21 cellular contexts compared by ENCODE assay signal in genomic region chr2:152650768-152651371, GRCh38.
A peak's percentile ranks its signal among the peaks of the same experiment; 100 is the strongest.
DNase-seq lines count a peak whose midpoint lies in the region; ATAC-seq, FAIRE-seq and TF ChIP-seq lines count a peak whose summit lies in the region.
"Had no signal": no experiment of that assay in that cellular context is flagged by ENCODE, and none has a peak within 500 bp of the region (broad histone marks: within the 10 kb centered on the region; RNA-seq: fewer than 3 reads in every experiment).

No MANE protein-coding gene starts in this region.

- H4K20me1 ChIP-seq in GM12878 (ENCODE audit: control insufficient read depth, insufficient read depth), result no peaks in the 10 kb centered on the region

- in situ Hi-C loops in GM12878 (cut with MboI), result loop anchor here (25.0 kb wide), 1 partner anchor 1189 kb away; no protein-coding TSS in a partner anchor

- TF ChIP-seq POLR2A in GM12892 (IDR thresholded peaks at IDR 0.05; ENCODE audit: low read depth, low read length), result no peak
- 0 out of 2 replicates have a peak, but pooled peaks have one; percentile 19 for TF ChIP-seq POLR2A in GM12878 (IDR thresholded peaks at IDR 0.05; ENCODE audit: low read depth, low read length)
- no peak for TF ChIP-seq POLR2A in testis (IDR thresholded peaks at IDR 0.05)

- no peaks in the 10 kb centered on the region for H3K27me3 Mint-ChIP-seq in activated T-cell treated with anti-CD3 and anti-CD28 coated beads, Interleukin-2, amount 50 U/mL, for 24 hours
- H3K27me3 Mint-ChIP-seq in nephron progenitor cell (ENCODE audit: low read depth, poor library complexity), result no peaks in the 10 kb centered on the region
- H3K27me3 Mint-ChIP-seq: CD4-positive, alpha-beta T cell had no signal

- no peak overlapping the region for H3K27ac ChIP-seq in GM12878 (ENCODE audit: control insufficient read depth, insufficient read depth)
- H3K27ac ChIP-seq in testis, result no peak overlapping the region
- H3K27ac ChIP-seq in upper lobe of right lung, result no peak overlapping the region

- RAD21 ChIA-PET in GM12878 (lab: Charles Lee; ENCODE audit: unreplicated experiment), result no interaction called here

- TF ChIP-seq CTCF in GM12878 (IDR thresholded peaks at IDR 0.05 in 2 of 3, conservative IDR thresholded peaks at IDR 0.05 in 1 of 3; ENCODE audit: control insufficient read depth in 2 of 3, extremely low read depth in 1 of 3, insufficient read depth in 1 of 3, low read depth in 3 of 3, low read length in 3 of 3) (no peak), nephron progenitor cell (IDR thresholded peaks at IDR 0.05) (no peak), testis (IDR thresholded peaks at IDR 0.05) (no peak), upper lobe of right lung (IDR thresholded peaks at IDR 0.05) (no peak)

- POLR2A ChIA-PET in GM12878 (lab: Charles Lee), result no interaction called here

- peaks cover 0 to 17% of the 10 kb centered on the region in 2 experiments; a peak in 3 of 4 replicates for H3K36me3 ChIP-seq in GM12878 (ENCODE audit: control insufficient read depth in 2 of 2, insufficient read depth in 2 of 2, low read length in 1 of 2)
- no peaks in the 10 kb centered on the region for H3K36me3 ChIP-seq in testis (ENCODE audit: low read depth, missing control alignments)
- peaks cover 66% of the 10 kb centered on the region for H3K36me3 ChIP-seq in upper lobe of right lung

- no peak for TF ChIP-seq EP300 in GM12878 (IDR thresholded peaks at IDR 0.05; ENCODE audit: borderline replicate concordance in 1 of 2, control insufficient read depth in 1 of 2, low read depth in 2 of 2, low read length in 2 of 2)

- no peak for TF ChIP-seq RAD21 in GM12878 (IDR thresholded peaks at IDR 0.05; ENCODE audit: insufficient read depth, low read depth, low read length)

- H2AFZ ChIP-seq in GM12878 (ENCODE audit: control insufficient read depth, low read depth, low read length), result no peak overlapping the region

- H3K9me3 ChIP-seq in GM12878 (replicated peaks; ENCODE audit: control insufficient read depth, insufficient read depth, low read length) (no peaks in the 10 kb centered on the region), testis (no peaks in the 10 kb centered on the region), upper lobe of right lung (no peaks in the 10 kb centered on the region)
- H3K9me3 ChIP-seq: Caco-2 had no signal

- no peaks in the 10 kb centered on the region for H3K79me2 ChIP-seq in GM12878 (ENCODE audit: control insufficient read depth, insufficient read depth, low read length)

- H3K36me3 Mint-ChIP-seq in activated T-cell treated with anti-CD3 and anti-CD28 coated beads, Interleukin-2, amount 50 U/mL, for 24 hours (ENCODE audit: low read depth), result peaks cover 63% of the 10 kb centered on the region
- H3K36me3 Mint-ChIP-seq in nephron progenitor cell (ENCODE audit: low read depth), result peaks cover 24% of the 10 kb centered on the region

- H3K27ac Mint-ChIP-seq in activated T-cell treated with anti-CD3 and anti-CD28 coated beads, Interleukin-2, amount 50 U/mL, for 24 hours, result peak overlapping the region; percentile 23
- peak overlapping the region; percentile 5 for H3K27ac Mint-ChIP-seq in nephron progenitor cell
- H3K27ac Mint-ChIP-seq: CD4-positive, alpha-beta T cell; HFFc6 had no signal

- ATAC-seq in GM12878 (no peak), upper lobe of right lung (no peak)
- ATAC-seq: PC-3 had no signal

- FAIRE-seq in GM12892 (lab: Jason Lieb, UNC) (peak; percentile 57), GM12878 (lab: Jason Lieb, UNC) (no peak)
- FAIRE-seq: GM18507 had no signal

- BruUV-seq in GM12878 (replicated peaks; lab: Mats Ljungman, UMichigan), result no TSS peak

- intact Hi-C loops in GM12878 (cut with micrococcal nuclease; ENCODE audit: unreplicated experiment), result no loop called here
- intact Hi-C loops in testis (cut with DNase I; ENCODE audit: low total_unique reads), result no loop called here
- intact Hi-C loops in upper lobe of right lung (cut with DNase I), result no loop called here

- no peak overlapping the region for H3K4me2 ChIP-seq in GM12878 (ENCODE audit: control insufficient read depth, insufficient read depth)

- no peak overlapping the region for H3K4me3 ChIP-seq in GM12878
- no peak overlapping the region for H3K4me3 ChIP-seq in testis
- H3K4me3 ChIP-seq in upper lobe of right lung, result no peak overlapping the region

- H3K4me1 ChIP-seq in GM12878 (ENCODE audit: control insufficient read depth, insufficient read depth, low read length), result no peaks in the 10 kb centered on the region
- peaks cover 7% of the 10 kb centered on the region for H3K4me1 ChIP-seq in testis
- peaks cover 13% of the 10 kb centered on the region for H3K4me1 ChIP-seq in upper lobe of right lung
- H3K4me1 ChIP-seq: Caco-2 had no signal

- no peaks in the 10 kb centered on the region for H3K9me3 Mint-ChIP-seq in activated T-cell treated with anti-CD3 and anti-CD28 coated beads, Interleukin-2, amount 50 U/mL, for 24 hours
- no peaks in the 10 kb centered on the region for H3K9me3 Mint-ChIP-seq in nephron progenitor cell
- H3K9me3 Mint-ChIP-seq: CD4-positive, alpha-beta T cell; HFFc6 had no signal

- peaks cover 1% of the 10 kb centered on the region for H3K4me1 Mint-ChIP-seq in activated T-cell treated with anti-CD3 and anti-CD28 coated beads, Interleukin-2, amount 50 U/mL, for 24 hours (ENCODE audit: low read depth)
- no peaks in the 10 kb centered on the region for H3K4me1 Mint-ChIP-seq in nephron progenitor cell

- no peak overlapping the region for H3K9ac ChIP-seq in GM12878 (ENCODE audit: control insufficient read depth, insufficient read depth, low read length)

- H3K27me3 ChIP-seq in GM12878 (replicated peaks in 1 of 2; ENCODE audit: control insufficient read depth in 2 of 2, insufficient read depth in 2 of 2, low read length in 1 of 2) (no peaks in the 10 kb centered on the region), testis (no peaks in the 10 kb centered on the region), upper lobe of right lung (no peaks in the 10 kb centered on the region)

- CTCF ChIA-PET in GM12878 (lab: Yijun Ruan, JAX), result interaction anchor here (0.8 to 1.0 kb wide), 3 partner anchors 9 to 12 kb away, joined by 3 read pairs; no protein-coding TSS in a partner anchor

- H3K4me3 Mint-ChIP-seq in activated T-cell treated with anti-CD3 and anti-CD28 coated beads, Interleukin-2, amount 50 U/mL, for 24 hours, result no peak overlapping the region
- no peak overlapping the region for H3K4me3 Mint-ChIP-seq in nephron progenitor cell
- H3K4me3 Mint-ChIP-seq: CD4-positive, alpha-beta T cell; HFFc6 had no signal

- DNase-seq in activated T-cell treated with anti-CD3 and anti-CD28 coated beads, Interleukin-2, amount 50 U/mL, for 24 hours, result no peak
- no peak for DNase-seq in activated T-cell treated with anti-CD3 and anti-CD28 coated beads for 4 hours
- no peak for DNase-seq in GM12892 (ENCODE audit: insufficient read length)
- no peak for DNase-seq in GM12878 (ENCODE audit: low read depth, low spot score)
- no peak for DNase-seq in nephron progenitor cell
- no peak for DNase-seq in testis
- DNase-seq in HCEC 1CT, result no peak
- no peak for DNase-seq in upper lobe of right lung
- DNase-seq: Caco-2; CD4-positive, alpha-beta T cell; GF-D8; HFFc6; NCI-H1417 treated with DMSO at 0.1 percent for 48 hours; NCI-H187 treated with DMSO at 0.1 percent for 48 hours; NCI-H2227 treated with DMSO at 0.1 percent for 48 hours; NCI-H510A treated with DMSO at 0.1 percent for 48 hours; NCI-H82; PC-3; RPMI8226; SHP77 treated with DMSO at 0.1 percent for 48 hours had no signal

- SMC1A ChIA-PET in GM12878 (lab: Charles Lee; ENCODE audit: uncharacterized antibody, unreplicated experiment), result interaction anchor here (1.1 kb wide), 1 partner anchor 14 kb away, joined by 3 read pairs; no protein-coding TSS in a partner anchor

- 92% methylated on average over 6 of the region's 6 CpGs for WGBS in GM12878 (ENCODE audit: insufficient coverage, insufficient replicate concordance, low lambda C conversion rate, missing lambda C conversion rate)
- WGBS in testis, 2 donors, result 80 to 85% methylated on average over 6 of the region's 6 CpGs

TF ChIP-seq in GM12878, 131 proteins besides CTCF, POLR2A, EP300 and RAD21:
- TF ChIP-seq BHLHE40 (IDR thresholded peaks at IDR 0.05; ENCODE audit: borderline replicate concordance in 1 of 2, low read depth in 2 of 2, low read length in 1 of 2), result no peak
- TF ChIP-seq SP1 (IDR thresholded peaks at IDR 0.05; ENCODE audit: low read depth, low read length), result no peak
